Comparison of ENCODE assay signal across 1 cellular context in the genomic region with DNA sequence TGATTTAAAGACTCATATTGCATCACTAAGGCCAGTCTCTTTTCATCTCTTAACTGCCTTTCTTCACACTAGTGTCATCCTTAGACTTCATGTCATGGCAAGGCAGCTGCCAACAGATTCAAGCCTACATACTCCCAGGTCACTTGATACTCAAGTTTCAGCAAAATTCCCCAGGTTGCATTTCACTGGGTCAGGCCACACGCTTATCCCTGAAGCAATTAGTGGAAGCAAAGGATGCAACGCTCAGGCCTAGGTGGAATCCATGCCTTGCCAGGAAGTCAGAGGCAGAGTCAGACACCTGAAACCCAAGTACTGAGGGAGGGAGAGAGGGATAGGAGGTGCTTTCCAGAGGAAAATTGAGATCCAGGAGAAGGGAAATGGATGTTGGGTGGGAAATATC.
TF ChIP-seq lines count a peak whose summit lies in the region.

No MANE protein-coding gene starts in this region.

TF ChIP-seq in SK-N-SH, 30 proteins besides CTCF, POLR2A, EP300 and RAD21 (continued from another document):
- no peak for TF ChIP-seq RXRA (IDR thresholded peaks at IDR 0.05; ENCODE audit: borderline replicate concordance, low read depth)
- TF ChIP-seq SMC3 (IDR thresholded peaks at IDR 0.05; ENCODE audit: low read depth, low read length), result no peak
- TF ChIP-seq, protein P1, sequence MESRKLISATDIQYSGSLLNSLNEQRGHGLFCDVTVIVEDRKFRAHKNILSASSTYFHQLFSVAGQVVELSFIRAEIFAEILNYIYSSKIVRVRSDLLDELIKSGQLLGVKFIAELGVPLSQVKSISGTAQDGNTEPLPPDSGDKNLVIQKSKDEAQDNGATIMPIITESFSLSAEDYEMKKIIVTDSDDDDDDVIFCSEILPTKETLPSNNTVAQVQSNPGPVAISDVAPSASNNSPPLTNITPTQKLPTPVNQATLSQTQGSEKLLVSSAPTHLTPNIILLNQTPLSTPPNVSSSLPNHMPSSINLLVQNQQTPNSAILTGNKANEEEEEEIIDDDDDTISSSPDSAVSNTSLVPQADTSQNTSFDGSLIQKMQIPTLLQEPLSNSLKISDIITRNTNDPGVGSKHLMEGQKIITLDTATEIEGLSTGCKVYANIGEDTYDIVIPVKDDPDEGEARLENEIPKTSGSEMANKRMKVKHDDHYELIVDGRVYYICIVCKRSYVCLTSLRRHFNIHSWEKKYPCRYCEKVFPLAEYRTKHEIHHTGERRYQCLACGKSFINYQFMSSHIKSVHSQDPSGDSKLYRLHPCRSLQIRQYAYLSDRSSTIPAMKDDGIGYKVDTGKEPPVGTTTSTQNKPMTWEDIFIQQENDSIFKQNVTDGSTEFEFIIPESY (IDR thresholded peaks at IDR 0.05; ENCODE audit: borderline replicate concordance, low read depth), result no peak
- no peak for TF ChIP-seq MEF2A (IDR thresholded peaks at IDR 0.05; ENCODE audit: borderline replicate concordance, low read depth)
- TF ChIP-seq, protein P2, sequence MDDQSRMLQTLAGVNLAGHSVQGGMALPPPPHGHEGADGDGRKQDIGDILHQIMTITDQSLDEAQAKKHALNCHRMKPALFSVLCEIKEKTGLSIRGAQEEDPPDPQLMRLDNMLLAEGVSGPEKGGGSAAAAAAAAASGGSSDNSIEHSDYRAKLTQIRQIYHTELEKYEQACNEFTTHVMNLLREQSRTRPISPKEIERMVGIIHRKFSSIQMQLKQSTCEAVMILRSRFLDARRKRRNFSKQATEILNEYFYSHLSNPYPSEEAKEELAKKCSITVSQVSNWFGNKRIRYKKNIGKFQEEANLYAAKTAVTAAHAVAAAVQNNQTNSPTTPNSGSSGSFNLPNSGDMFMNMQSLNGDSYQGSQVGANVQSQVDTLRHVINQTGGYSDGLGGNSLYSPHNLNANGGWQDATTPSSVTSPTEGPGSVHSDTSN (IDR thresholded peaks at IDR 0.05), result no peak
- TF ChIP-seq, protein P3, sequence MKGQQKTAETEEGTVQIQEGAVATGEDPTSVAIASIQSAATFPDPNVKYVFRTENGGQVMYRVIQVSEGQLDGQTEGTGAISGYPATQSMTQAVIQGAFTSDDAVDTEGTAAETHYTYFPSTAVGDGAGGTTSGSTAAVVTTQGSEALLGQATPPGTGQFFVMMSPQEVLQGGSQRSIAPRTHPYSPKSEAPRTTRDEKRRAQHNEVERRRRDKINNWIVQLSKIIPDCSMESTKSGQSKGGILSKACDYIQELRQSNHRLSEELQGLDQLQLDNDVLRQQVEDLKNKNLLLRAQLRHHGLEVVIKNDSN (IDR thresholded peaks at IDR 0.05; ENCODE audit: borderline replicate concordance, low read depth), result no peak
- TF ChIP-seq, protein P4, sequence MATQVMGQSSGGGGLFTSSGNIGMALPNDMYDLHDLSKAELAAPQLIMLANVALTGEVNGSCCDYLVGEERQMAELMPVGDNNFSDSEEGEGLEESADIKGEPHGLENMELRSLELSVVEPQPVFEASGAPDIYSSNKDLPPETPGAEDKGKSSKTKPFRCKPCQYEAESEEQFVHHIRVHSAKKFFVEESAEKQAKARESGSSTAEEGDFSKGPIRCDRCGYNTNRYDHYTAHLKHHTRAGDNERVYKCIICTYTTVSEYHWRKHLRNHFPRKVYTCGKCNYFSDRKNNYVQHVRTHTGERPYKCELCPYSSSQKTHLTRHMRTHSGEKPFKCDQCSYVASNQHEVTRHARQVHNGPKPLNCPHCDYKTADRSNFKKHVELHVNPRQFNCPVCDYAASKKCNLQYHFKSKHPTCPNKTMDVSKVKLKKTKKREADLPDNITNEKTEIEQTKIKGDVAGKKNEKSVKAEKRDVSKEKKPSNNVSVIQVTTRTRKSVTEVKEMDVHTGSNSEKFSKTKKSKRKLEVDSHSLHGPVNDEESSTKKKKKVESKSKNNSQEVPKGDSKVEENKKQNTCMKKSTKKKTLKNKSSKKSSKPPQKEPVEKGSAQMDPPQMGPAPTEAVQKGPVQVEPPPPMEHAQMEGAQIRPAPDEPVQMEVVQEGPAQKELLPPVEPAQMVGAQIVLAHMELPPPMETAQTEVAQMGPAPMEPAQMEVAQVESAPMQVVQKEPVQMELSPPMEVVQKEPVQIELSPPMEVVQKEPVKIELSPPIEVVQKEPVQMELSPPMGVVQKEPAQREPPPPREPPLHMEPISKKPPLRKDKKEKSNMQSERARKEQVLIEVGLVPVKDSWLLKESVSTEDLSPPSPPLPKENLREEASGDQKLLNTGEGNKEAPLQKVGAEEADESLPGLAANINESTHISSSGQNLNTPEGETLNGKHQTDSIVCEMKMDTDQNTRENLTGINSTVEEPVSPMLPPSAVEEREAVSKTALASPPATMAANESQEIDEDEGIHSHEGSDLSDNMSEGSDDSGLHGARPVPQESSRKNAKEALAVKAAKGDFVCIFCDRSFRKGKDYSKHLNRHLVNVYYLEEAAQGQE (IDR thresholded peaks at IDR 0.05; ENCODE audit: low read depth, low read length), result no peak
- TF ChIP-seq RCOR1 (IDR thresholded peaks at IDR 0.05; ENCODE audit: low read length), result no peak
